In the genomic region with DNA sequence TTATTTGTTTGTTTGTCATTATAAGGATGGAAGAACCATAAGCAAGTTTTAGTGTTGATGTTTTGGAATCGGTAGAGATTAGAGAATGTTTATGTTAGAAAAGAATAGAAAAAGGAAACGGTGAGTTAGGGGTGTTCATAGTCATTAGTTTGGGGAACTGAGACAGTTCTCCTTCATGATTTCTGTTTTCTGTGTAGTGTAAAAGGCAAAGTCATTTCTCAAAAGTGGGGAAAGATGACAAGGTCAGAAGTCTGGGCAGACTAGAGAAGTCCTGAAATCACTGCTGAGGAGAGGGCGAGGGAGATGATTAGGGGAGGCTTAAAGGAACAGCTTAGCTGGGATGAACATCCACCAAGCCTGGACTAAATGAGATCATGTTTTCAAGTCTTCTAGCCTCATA, we compare ENCODE assay signal across 13 cellular contexts.
A peak's percentile ranks its signal among the peaks of the same experiment; 100 is the strongest.
DNase-seq lines count a peak whose midpoint lies in the region; ATAC-seq and TF ChIP-seq lines count a peak whose summit lies in the region.
"Had no signal": no experiment of that assay in that cellular context is flagged by ENCODE, and none has a peak within 500 bp of the region (broad histone marks: within the 10 kb centered on the region; RNA-seq: fewer than 3 reads in every experiment).

No MANE protein-coding gene starts in this region.

- TF ChIP-seq CTCF in GM10248 (IDR thresholded peaks at IDR 0.05; ENCODE audit: control extremely low read depth, extremely low read depth, low read depth, missing control alignments): no peak

- DNase-seq in GM10248 (ENCODE audit: extremely low spot score) (peak; percentile 5), DMS53 (lab: John Stamatoyannopoulos, UW) (no peak), superior temporal gyrus (ENCODE audit: extremely low spot score) (no peak)
- DNase-seq in naive thymus-derived CD8-positive, alpha-beta T cell: no peak
- DNase-seq in stimulated activated CD8-positive, alpha-beta memory T cell treated with anti-CD3 and anti-CD28 coated beads, Interleukin-4, amount 100 ng/mL, for 48 hours: no peak
- DNase-seq: activated naive CD8-positive, alpha-beta T cell treated with anti-CD3 and anti-CD28 coated beads, Interleukin-2, amount 10 ng/mL, durations not matched to agents 7 days and 5 days; effector CD8-positive, alpha-beta T cell; GDM1; stimulated activated naive CD8-positive, alpha-beta T cell treated with anti-CD3 and anti-CD28 coated beads, Interleukin-15, Interleukin-2, amounts not matched to agents 100 U/mL and 50 U/mL, for 24 hours had no signal

- POLR2A ChIA-PET in GM10248 (lab: Yijun Ruan, JAX): no interaction called here
- POLR2A ChIA-PET in naive thymus-derived CD8-positive, alpha-beta T cell (lab: Charles Lee): no interaction called here

- peaks cover 0 to 9% (median 6%) of the 10 kb centered on the region in 3 donors for H3K36me3 Mint-ChIP-seq in naive thymus-derived CD8-positive, alpha-beta T cell
- H3K36me3 Mint-ChIP-seq: WTC11 had no signal

- peak overlapping the region in 2 of 10 donors; percentile 13 to 16 for H3K27ac Mint-ChIP-seq in naive thymus-derived CD8-positive, alpha-beta T cell
- H3K27ac Mint-ChIP-seq: activated naive CD8-positive, alpha-beta T cell treated with anti-CD3 and anti-CD28 coated beads, Interleukin-2, amount 10 ng/mL, durations not matched to agents 7 days and 5 days; WTC11 had no signal

- ATAC-seq in GM19324 (IDR thresholded peaks at IDR 0.05; ENCODE audit: low FRiP score, unreplicated experiment) (peak; percentile 55), HG02763 (IDR thresholded peaks at IDR 0.05; ENCODE audit: unreplicated experiment) (peak; percentile 65), HG03520 (IDR thresholded peaks at IDR 0.05; ENCODE audit: unreplicated experiment) (peak; percentile 47)
- no peak for ATAC-seq in naive thymus-derived CD8-positive, alpha-beta T cell
- ATAC-seq: stimulated activated naive CD8-positive, alpha-beta T cell treated with anti-CD3 and anti-CD28 coated beads, Interleukin-15, Interleukin-2, amounts not matched to agents 100 U/mL and 50 U/mL, for 24 hours; WTC11 had no signal

- H3K9me3 Mint-ChIP-seq in naive thymus-derived CD8-positive, alpha-beta T cell: peaks cover 0 to 7% (median 2%) of the 10 kb centered on the region in 9 donors
- H3K9me3 Mint-ChIP-seq: WTC11 had no signal

- no peaks in the 10 kb centered on the region for H3K27me3 Mint-ChIP-seq in naive thymus-derived CD8-positive, alpha-beta T cell
- H3K27me3 Mint-ChIP-seq: activated naive CD8-positive, alpha-beta T cell treated with anti-CD3 and anti-CD28 coated beads, Interleukin-2, amount 10 ng/mL, durations not matched to agents 7 days and 5 days had no signal

- CTCF ChIA-PET in GM10248 (lab: Yijun Ruan, JAX): interaction anchor here (1.0 kb wide), 1 partner anchor 8 kb away, joined by 3 read pairs; no protein-coding TSS in a partner anchor

- peaks cover 8 to 23% (median 11%) of the 10 kb centered on the region in 4 donors for H3K4me1 Mint-ChIP-seq in naive thymus-derived CD8-positive, alpha-beta T cell
- H3K4me1 Mint-ChIP-seq: WTC11 had no signal

- no peak overlapping the region for H3K4me3 Mint-ChIP-seq in naive thymus-derived CD8-positive, alpha-beta T cell
- H3K4me3 Mint-ChIP-seq: activated naive CD8-positive, alpha-beta T cell treated with anti-CD3 and anti-CD28 coated beads, Interleukin-2, amount 10 ng/mL, durations not matched to agents 7 days and 5 days; WTC11 had no signal

Comparison
In these comparisons a context has a peak if more than half of its experiments do, and no peak if none do; other contexts are left out.
1. ATAC-seq: peak in GM19324 (single experiment), HG02763 (single experiment) and HG03520 (single experiment); none in naive thymus-derived CD8-positive, alpha-beta T cell (0 of 2).